ENCODE assay signal across 26 cellular contexts in genomic region chrX:39866229-39866628, GRCh38.
DNase-seq lines count a peak whose midpoint lies in the region; ATAC-seq, FAIRE-seq and TF ChIP-seq lines count a peak whose summit lies in the region.
"Had no signal": no experiment of that assay in that cellular context is flagged by ENCODE, and none has a peak within 500 bp of the region (broad histone marks: within the 10 kb centered on the region; RNA-seq: fewer than 3 reads in every experiment).

No MANE protein-coding gene starts in this region.

- H3K9me3 ChIP-seq in endothelial cell of umbilical vein (replicated peaks; ENCODE audit: control insufficient read depth, insufficient read depth, low read length), result no peaks in the 10 kb centered on the region
- H3K9me3 ChIP-seq: A549 had no signal

- H3K36me3 ChIP-seq in endothelial cell of umbilical vein (ENCODE audit: control insufficient read depth in 2 of 2, extremely low read depth in 1 of 2, insufficient read depth in 2 of 2, low read length in 2 of 2), result no peaks in the 10 kb centered on the region

- H3K27me3 ChIP-seq in endothelial cell of umbilical vein (ENCODE audit: control insufficient read depth in 2 of 2, insufficient read depth in 2 of 2, low read length in 2 of 2), result no peaks in the 10 kb centered on the region

- TF ChIP-seq CTCF in endothelial cell of umbilical vein (IDR thresholded peaks at IDR 0.05; ENCODE audit: extremely low read depth in 1 of 2, insufficient read depth in 1 of 2, low read depth in 1 of 2, low read length in 2 of 2) (no peak), osteocyte (IDR thresholded peaks at IDR 0.05) (no peak)

- H3K27ac ChIP-seq in endothelial cell of umbilical vein (ENCODE audit: insufficient read depth, low read depth, low read length), result no peak overlapping the region
- H3K27ac ChIP-seq: SK-N-MC had no signal

- H3K36me3 Mint-ChIP-seq in osteocyte (ENCODE audit: unreplicated experiment), result no peaks in the 10 kb centered on the region
- H3K36me3 Mint-ChIP-seq: brain, natural killer cell had no signal

- no TSS peak for BruUV-seq in endothelial cell of umbilical vein (replicated peaks; lab: Mats Ljungman, UMichigan)

- no peaks in the 10 kb centered on the region for H3K4me1 ChIP-seq in endothelial cell of umbilical vein (ENCODE audit: control insufficient read depth, extremely low read depth, insufficient read depth, low read length)

- H3K9ac ChIP-seq in endothelial cell of umbilical vein (replicated peaks; ENCODE audit: extremely low read depth, insufficient read depth, low read length), result no peak overlapping the region

- no peaks in the 10 kb centered on the region for H4K20me1 ChIP-seq in endothelial cell of umbilical vein (replicated peaks; ENCODE audit: control insufficient read depth, extremely low read depth, insufficient read depth, low read length)

- peak overlapping the region; percentile 35 for H3K27ac Mint-ChIP-seq in osteocyte (ENCODE audit: unreplicated experiment)
- H3K27ac Mint-ChIP-seq: activated naive CD8-positive, alpha-beta T cell treated with anti-CD3 and anti-CD28 coated beads, Interleukin-2, amount 10 ng/mL, durations not matched to agents 7 days and 5 days; B cell had no signal

- no peak for ATAC-seq in HG02610 (IDR thresholded peaks at IDR 0.05; ENCODE audit: unreplicated experiment)
- ATAC-seq: natural killer cell, sciatic nerve had no signal

- no peaks in the 10 kb centered on the region for H3K27me3 Mint-ChIP-seq in osteocyte (ENCODE audit: unreplicated experiment)
- H3K27me3 Mint-ChIP-seq: activated naive CD8-positive, alpha-beta T cell treated with anti-CD3 and anti-CD28 coated beads, Interleukin-2, amount 10 ng/mL, durations not matched to agents 7 days and 5 days; brain had no signal

- intact Hi-C loops in endothelial cell of umbilical vein (cut with micrococcal nuclease), result no loop called here

- peak overlapping the region; percentile 69 for H2AFZ ChIP-seq in endothelial cell of umbilical vein (ENCODE audit: low read depth, low read length)

- peaks cover 4% of the 10 kb centered on the region for H3K9me3 Mint-ChIP-seq in osteocyte (ENCODE audit: unreplicated experiment)
- H3K9me3 Mint-ChIP-seq: activated naive CD8-positive, alpha-beta T cell treated with anti-CD3 and anti-CD28 coated beads, Interleukin-2, amount 10 ng/mL, durations not matched to agents 7 days and 5 days; natural killer cell had no signal

- dilution Hi-C loops in endothelial cell of umbilical vein (cut with MboI; ENCODE audit: extremely low pct_ligation_motif_present, low sequenced_read_pairs), result no loop called here

- H3K4me1 Mint-ChIP-seq in osteocyte (ENCODE audit: unreplicated experiment), result peaks cover 14% of the 10 kb centered on the region

- no peak overlapping the region for H3K4me2 ChIP-seq in endothelial cell of umbilical vein (ENCODE audit: insufficient read depth, low read length)
- H3K4me2 ChIP-seq: A549 had no signal

- in situ Hi-C loops in KBM-7 (cut with MboI; ENCODE audit: low pct_unique_long_range_greater_than_20kb, low sequenced_read_pairs), result no loop called here

- peak; percentile 86 for FAIRE-seq in endothelial cell of umbilical vein (lab: Jason Lieb, UNC)
- FAIRE-seq: A549, H54 had no signal

- H3K4me3 Mint-ChIP-seq in osteocyte (ENCODE audit: unreplicated experiment), result no peak overlapping the region
- H3K4me3 Mint-ChIP-seq: activated naive CD8-positive, alpha-beta T cell treated with anti-CD3 and anti-CD28 coated beads, Interleukin-2, amount 10 ng/mL, durations not matched to agents 7 days and 5 days; B cell; brain; natural killer cell had no signal

- no peak overlapping the region for H3K4me3 ChIP-seq in endothelial cell of umbilical vein (replicated peaks in 1 of 3; ENCODE audit: insufficient read depth in 1 of 3, low read depth in 1 of 3, low read length in 3 of 3)
- H3K4me3 ChIP-seq: A549, SK-N-MC had no signal

- no peaks in the 10 kb centered on the region for H3K79me2 ChIP-seq in endothelial cell of umbilical vein (ENCODE audit: control insufficient read depth, insufficient read depth, low read length)

- CTCF ChIA-PET in endothelial cell of umbilical vein (lab: Charles Lee), result no interaction called here

- H3K9me1 ChIP-seq in endothelial cell of umbilical vein (replicated peaks; ENCODE audit: control insufficient read depth, extremely low read depth, insufficient read depth, low read length), result no peaks in the 10 kb centered on the region

- DNase-seq in NCI-H2107 treated with DMSO at 0.1 percent for 48 hours (lab: John Stamatoyannopoulos, UW; ENCODE audit: unreplicated experiment), result peak; percentile 34
- no peak for DNase-seq in NCI-H2107 (lab: John Stamatoyannopoulos, UW)
- DNase-seq in KBM-7, result peak; percentile 40
- DNase-seq in endothelial cell of umbilical vein (ENCODE audit: low read depth, low spot score), result peak; percentile 4
- no peak for DNase-seq in osteocyte (ENCODE audit: extremely low spot score, unreplicated experiment)
- no peak for DNase-seq in GDM1 (lab: John Stamatoyannopoulos, UW)
- DNase-seq in A172 (ENCODE audit: low spot score), result no peak
- DNase-seq: activated CD4-positive, alpha-beta T cell treated with anti-CD3 and anti-CD28 coated beads, Interleukin-2, amount 50 U/mL, for 4 hours; activated CD8-positive, alpha-beta memory T cell treated with anti-CD3 and anti-CD28 coated beads, Interleukin-2, amount 50 U/mL, for 48 hours; activated effector memory CD4-positive, alpha-beta T cell treated with Interleukin-2 at 50 U/mL for 16 hours; activated naive CD8-positive, alpha-beta T cell treated with anti-CD3 and anti-CD28 coated beads, Interleukin-2, amount 10 ng/mL, durations not matched to agents 7 days and 5 days; effector CD8-positive, alpha-beta T cell; EL; natural killer cell; NCI-H1930; NCI-H524; posterior cingulate gyrus; RPMI8226; substantia nigra had no signal

- POLR2A ChIA-PET in endothelial cell of umbilical vein (lab: Charles Lee), result no interaction called here

- no peak for TF ChIP-seq POLR2A in endothelial cell of umbilical vein (IDR thresholded peaks at IDR 0.05; ENCODE audit: low read depth, low read length)

TF ChIP-seq in endothelial cell of umbilical vein, 7 proteins besides CTCF, POLR2A, EP300 and RAD21:
- TF ChIP-seq MYC (IDR thresholded peaks at IDR 0.05; ENCODE audit: low read depth, low read length), result no peak
- TF ChIP-seq MAX (IDR thresholded peaks at IDR 0.05; ENCODE audit: insufficient read depth, insufficient read length), result no peak
- TF ChIP-seq GATA2 (IDR thresholded peaks at IDR 0.05; ENCODE audit: insufficient read depth, insufficient read length, low read depth, low read length), result no peak
- no peak for TF ChIP-seq FOS (IDR thresholded peaks at IDR 0.05; ENCODE audit: borderline replicate concordance, insufficient read depth, low read length)
- no peak for TF ChIP-seq POLR2AphosphoS5 (IDR thresholded peaks at IDR 0.05; ENCODE audit: insufficient read depth, low read depth, low read length)
- no peak for TF ChIP-seq EZH2 (IDR thresholded peaks at IDR 0.05; ENCODE audit: borderline replicate concordance, low read depth, low read length, severe bottlenecking)
- TF ChIP-seq JUN (IDR thresholded peaks at IDR 0.05; ENCODE audit: borderline replicate concordance, insufficient read depth, insufficient read length, low read depth), result no peak
TF ChIP-seq in endothelial cell of umbilical vein: peak in this region for 0.

Comparison
In these comparisons a context has a peak if more than half of its experiments do, and no peak if none do; other contexts are left out.
1. DNase-seq: peak in NCI-H2107 treated with DMSO at 0.1 percent for 48 hours (single experiment), KBM-7 (single experiment) and endothelial cell of umbilical vein (single experiment); none in NCI-H2107 (single experiment), osteocyte (single experiment), GDM1 (single experiment) and A172 (single experiment).